ENCODE assay signal across 31 cellular contexts in the genomic region with DNA sequence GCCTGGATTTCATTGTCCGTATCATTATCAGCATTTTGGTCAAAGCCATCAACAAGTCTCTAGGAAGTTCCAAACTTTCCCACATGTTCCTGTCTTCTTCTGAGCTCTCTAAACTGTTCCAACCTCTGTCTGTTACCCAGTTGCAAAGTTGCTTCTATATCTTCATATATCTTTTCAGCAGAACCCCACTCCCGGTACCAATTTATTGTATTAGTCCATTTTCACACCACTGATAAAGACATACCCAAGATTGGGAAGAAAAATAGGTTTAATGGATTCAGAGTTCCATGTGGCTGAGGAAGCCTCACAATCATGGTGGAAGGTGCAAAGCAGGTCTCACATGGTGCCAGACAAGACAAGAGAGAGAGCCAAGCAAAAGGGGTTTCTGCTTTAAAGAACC.
DNase-seq lines count a peak whose midpoint lies in the region; ATAC-seq, FAIRE-seq and TF ChIP-seq lines count a peak whose summit lies in the region.
"Had no signal": no experiment of that assay in that cellular context is flagged by ENCODE, and none has a peak within 500 bp of the region (broad histone marks: within the 10 kb centered on the region; RNA-seq: fewer than 3 reads in every experiment).

No MANE protein-coding gene starts in this region.

- TF ChIP-seq POLR2A in K562 (conservative IDR thresholded peaks at IDR 0.05), result no peak

- POLR2A ChIA-PET in HEK293 (lab: Yijun Ruan, JAX) (interaction anchor here (0.6 kb wide), 1 partner anchor 202 kb away, joined by 3 read pairs; no protein-coding TSS in a partner anchor), K562 (lab: Yijun Ruan, JAX) (no interaction called here)

- no peaks in the 10 kb centered on the region; the same call in 1 of the 2 replicates for H3K9me3 ChIP-seq in HEK293 (ENCODE audit: control insufficient read depth, insufficient read depth, low read depth, low read length)
- H3K9me3 ChIP-seq in K562 (replicated peaks; ENCODE audit: control insufficient read depth, insufficient read depth, low read depth, low read length), result peaks cover 3% of the 10 kb centered on the region; the same call in 1 of the 2 replicates
- H3K9me3 ChIP-seq: BE2C had no signal

- H3K27me3 ChIP-seq in K562 (ENCODE audit: control insufficient read depth in 2 of 2, insufficient read depth in 2 of 2, low read length in 2 of 2), result no peaks in the 10 kb centered on the region
- H3K27me3 ChIP-seq: BE2C; BLaER1; BLaER1 treated with 17β-estradiol and CSF1 and Interleukin-3, amounts not matched to agents 10 nM and 100 nM had no signal

- TF ChIP-seq EP300 in K562 (IDR thresholded peaks at IDR 0.05; ENCODE audit: low read length), result no peak

- no peak overlapping the region for H3K4me2 ChIP-seq in K562 (ENCODE audit: insufficient read depth, low read length)
- H3K4me2 ChIP-seq: A549; BLaER1; BLaER1 treated with 17β-estradiol and CSF1 and Interleukin-3, amounts not matched to agents 10 nM and 100 nM had no signal

- TF ChIP-seq CTCF in HEK293 (tag by site-specific recombination; IDR thresholded peaks at IDR 0.05) (no peak), K562 (IDR thresholded peaks at IDR 0.05 in 2 of 3, conservative IDR thresholded peaks at IDR 0.05 in 1 of 3; ENCODE audit: insufficient read depth in 2 of 3, low read depth in 1 of 3, low read length in 3 of 3) (no peak), GM13977 (IDR thresholded peaks at IDR 0.05; ENCODE audit: extremely low read depth, insufficient read depth, missing control alignments) (no peak)

- BruUV-seq in K562 (replicated peaks; lab: Mats Ljungman, UMichigan), result no TSS peak

- in situ Hi-C loops in K562 (cut with MboI), result no loop called here
- in situ Hi-C loops in GM13977 (cut with MboI; ENCODE audit: low pct_unique_long_range_greater_than_20kb, low sequenced_read_pairs, unreplicated experiment), result no loop called here

- H3K36me3 ChIP-seq in HEK293 (ENCODE audit: control insufficient read depth in 2 of 2, insufficient read depth in 1 of 2, low read length in 2 of 2) (no peaks in the 10 kb centered on the region), K562 (ENCODE audit: control insufficient read depth, insufficient read depth, low read length) (no peaks in the 10 kb centered on the region)
- H3K36me3 ChIP-seq: BE2C; BLaER1; BLaER1 treated with 17β-estradiol and CSF1 and Interleukin-3, amounts not matched to agents 10 nM and 100 nM had no signal

- no peaks in the 10 kb centered on the region for H4K20me1 ChIP-seq in K562 (replicated peaks; ENCODE audit: control insufficient read depth, insufficient read depth, low read length)
- H4K20me1 ChIP-seq: BLaER1; BLaER1 treated with 17β-estradiol and CSF1 and Interleukin-3, amounts not matched to agents 10 nM and 100 nM had no signal

- no peaks in the 10 kb centered on the region for H3K79me2 ChIP-seq in K562 (ENCODE audit: control insufficient read depth, insufficient read depth, low read length)

- H3K27ac ChIP-seq in HEK293 (ENCODE audit: extremely low read depth, low read depth, low read length), result no peak overlapping the region
- H3K27ac ChIP-seq in K562 (ENCODE audit: extremely low read depth, low read depth, low read length), result no peak overlapping the region
- H3K27ac ChIP-seq: 22Rv1; A549; BLaER1; BLaER1 treated with 17β-estradiol and CSF1 and Interleukin-3, amounts not matched to agents 10 nM and 100 nM; C4-2B had no signal

- no peak for TF ChIP-seq RAD21 in K562 (CRISPR knock-in tag; conservative IDR thresholded peaks at IDR 0.05 in 1 of 2, IDR thresholded peaks at IDR 0.05 in 1 of 2)

- H2AFZ ChIP-seq in K562 (ENCODE audit: low read depth, low read length), result no peak overlapping the region

- FAIRE-seq in K562 (lab: Jason Lieb, UNC), result no peak
- FAIRE-seq: A204.1, A549, D721Med had no signal

- ATAC-seq in K562 (no peak), GM21423 (IDR thresholded peaks at IDR 0.05; ENCODE audit: unreplicated experiment) (no peak)
- ATAC-seq: A549; CD8-positive, alpha-beta T cell had no signal

- H3K9ac ChIP-seq in K562 (ENCODE audit: insufficient read depth in 1 of 2, low read depth in 2 of 2, low read length in 2 of 2), result no peak overlapping the region
- H3K9ac ChIP-seq: BLaER1; BLaER1 treated with 17β-estradiol and CSF1 and Interleukin-3, amounts not matched to agents 10 nM and 100 nM had no signal

- WGBS in K562 (ENCODE audit: insufficient coverage, low coverage, missing lambda C conversion rate), result 3% methylated on average over 2 of the region's 2 CpGs

- no peaks in the 10 kb centered on the region for H3K9me1 ChIP-seq in K562 (ENCODE audit: control insufficient read depth, insufficient read depth, low read length)

- no peak overlapping the region for H3K4me3 ChIP-seq in HEK293 (ENCODE audit: low read depth, low read length)
- no peak overlapping the region for H3K4me3 ChIP-seq in K562
- H3K4me3 ChIP-seq: A549; BLaER1; BLaER1 treated with 17β-estradiol and CSF1 and Interleukin-3, amounts not matched to agents 10 nM and 100 nM had no signal

- DNase-seq in K562 (ENCODE audit: extremely low read depth in 1 of 4, low spot score in 3 of 4) (no peak), GM13977 (ENCODE audit: low spot score) (no peak)
- DNase-seq: 8988T; ACHN; AML-193; BE2C; C1 segment of cervical spinal cord; Caco-2; Calu3; CD4-positive, alpha-beta memory T cell; CD4-positive, alpha-beta T cell; CD4-positive, CD25-positive, alpha-beta regulatory T cell; CD8-positive, alpha-beta memory T cell; CD8-positive, alpha-beta T cell; COR-L47; DMS 273 treated with DMSO at 0.1 percent for 48 hours; DMS153; DMS53; DMS79; DMS79 treated with DMSO at 0.1 percent for 48 hours; DND-41; EL had no signal

- CTCF ChIA-PET in HEK293 (lab: Yijun Ruan, JAX), result interaction anchor here (0.8 kb wide), 1 partner anchor 10 kb away, joined by 9 read pairs; no protein-coding TSS in a partner anchor
- CTCF ChIA-PET in K562 (lab: Yijun Ruan, JAX; ENCODE audit: low intra/inter-chr PET ratio), result no interaction called here

- H3K4me1 ChIP-seq in HEK293 (ENCODE audit: control insufficient read depth, insufficient read depth, low read length) (no peaks in the 10 kb centered on the region), K562 (replicated peaks in 1 of 2; ENCODE audit: control insufficient read depth in 2 of 2, insufficient read depth in 2 of 2, low read length in 2 of 2) (no peaks in the 10 kb centered on the region)
- H3K4me1 ChIP-seq: A549; BE2C; BLaER1; BLaER1 treated with 17β-estradiol and CSF1 and Interleukin-3, amounts not matched to agents 10 nM and 100 nM; Caco-2 had no signal

- intact Hi-C loops in K562 (cut with micrococcal nuclease), result loop anchor here (10.0 kb wide), 1 partner anchor 263 kb away; no protein-coding TSS in a partner anchor

TF ChIP-seq in HEK293, 187 proteins besides CTCF, POLR2A, EP300 and RAD21:
- TF ChIP-seq ZNF707 (tag by site-specific recombination; IDR thresholded peaks at IDR 0.05), result peak; percentile 83
- no peak for TF ChIP-seq ZNF626 (tag by site-specific recombination; IDR thresholded peaks at IDR 0.05)

TF ChIP-seq in K562, 482 proteins besides CTCF, POLR2A, EP300 and RAD21:
- peak; percentile 85 for TF ChIP-seq ZNF707 (CRISPR knock-in tag; conservative IDR thresholded peaks at IDR 0.05)
- TF ChIP-seq NFATC3 (IDR thresholded peaks at IDR 0.05), result no peak
